In genomic region chr13:22793598-22794134, GRCh38 we compare ENCODE assay signal across 1 cellular context.
TF ChIP-seq lines count a peak whose summit lies in the region.

No MANE protein-coding gene starts in this region.

TF ChIP-seq in HepG2, 621 proteins besides CTCF, POLR2A, EP300 and RAD21 (continued from another document and continues in another):
- TF ChIP-seq ZNF407 (CRISPR knock-in tag; IDR thresholded peaks at IDR 0.05; ENCODE audit: not compliant biosample characterization) (no peak), YEATS4 (CRISPR knock-in tag; IDR thresholded peaks at IDR 0.05; ENCODE audit: borderline replicate concordance) (no peak), MEIS1 (CRISPR knock-in tag; IDR thresholded peaks at IDR 0.05; ENCODE audit: borderline replicate concordance) (no peak), ZNF546 (CRISPR knock-in tag; conservative IDR thresholded peaks at IDR 0.05) (no peak), ZSCAN21 (CRISPR knock-in tag; IDR thresholded peaks at IDR 0.05; ENCODE audit: borderline replicate concordance) (no peak), MAFK (conservative IDR thresholded peaks at IDR 0.05 in 1 of 2, IDR thresholded peaks at IDR 0.05 in 1 of 2; ENCODE audit: low read length in 2 of 2) (no peak), HIVEP1 (CRISPR knock-in tag; IDR thresholded peaks at IDR 0.05) (no peak), ATF1 (CRISPR knock-in tag; IDR thresholded peaks at IDR 0.05) (no peak), ZNF543 (CRISPR knock-in tag; IDR thresholded peaks at IDR 0.05) (no peak), ZNF841 (CRISPR knock-in tag; IDR thresholded peaks at IDR 0.05; ENCODE audit: borderline replicate concordance) (no peak), ZNF451 (CRISPR knock-in tag; IDR thresholded peaks at IDR 0.05) (no peak), ZNF382 (CRISPR knock-in tag; IDR thresholded peaks at IDR 0.05; ENCODE audit: borderline replicate concordance) (no peak), ZNF143 (CRISPR knock-in tag; IDR thresholded peaks at IDR 0.05) (no peak), ZNF782 (CRISPR knock-in tag; IDR thresholded peaks at IDR 0.05; ENCODE audit: borderline replicate concordance) (no peak), POLR2AphosphoS5 (IDR thresholded peaks at IDR 0.05; ENCODE audit: low read depth, low read length) (no peak), GATA4 (IDR thresholded peaks at IDR 0.05; ENCODE audit: borderline replicate concordance, low read depth) (peak; percentile 34; the same call in 1 of the 2 replicates), MYPOP (CRISPR knock-in tag; IDR thresholded peaks at IDR 0.05) (no peak), ZBTB2 (CRISPR knock-in tag; IDR thresholded peaks at IDR 0.05; ENCODE audit: low read depth) (no peak), SAP130 (CRISPR knock-in tag; IDR thresholded peaks at IDR 0.05; ENCODE audit: low read depth) (0 out of 2 replicates have a peak, but pooled peaks have one; percentile 43), TBP (CRISPR knock-in tag; IDR thresholded peaks at IDR 0.05) (no peak), ZNF598 (CRISPR knock-in tag; IDR thresholded peaks at IDR 0.05; ENCODE audit: borderline replicate concordance) (no peak), ELF1 (CRISPR knock-in tag; IDR thresholded peaks at IDR 0.05) (peak; percentile 27; the same call in 1 of the 2 replicates), TRAFD1 (CRISPR knock-in tag; IDR thresholded peaks at IDR 0.05; ENCODE audit: borderline replicate concordance) (no peak), CHCHD3 (CRISPR knock-in tag; IDR thresholded peaks at IDR 0.05) (no peak), SCMH1 (CRISPR knock-in tag; IDR thresholded peaks at IDR 0.05; ENCODE audit: borderline replicate concordance) (no peak), SIX1 (CRISPR knock-in tag; IDR thresholded peaks at IDR 0.05; ENCODE audit: borderline replicate concordance) (peak; percentile 65; the same call in 1 of the 2 replicates), ZNF12 (CRISPR knock-in tag; IDR thresholded peaks at IDR 0.05) (peak; percentile 60), SOX13 (IDR thresholded peaks at IDR 0.05) (peak; percentile 63; the same call in 1 of the 2 replicates), SOX13 (CRISPR knock-in tag; conservative IDR thresholded peaks at IDR 0.05 in 1 of 2, IDR thresholded peaks at IDR 0.05 in 1 of 2) (peak in 1 of 2 experiments; percentile 92; a peak in 2 of 4 replicates), ZNF775 (CRISPR knock-in tag; IDR thresholded peaks at IDR 0.05; ENCODE audit: borderline replicate concordance) (no peak), IRF2 (CRISPR knock-in tag; IDR thresholded peaks at IDR 0.05) (0 out of 2 replicates have a peak, but pooled peaks have one; percentile 12), RARG (CRISPR knock-in tag; IDR thresholded peaks at IDR 0.05; ENCODE audit: low read depth) (no peak), ZNF562 (CRISPR knock-in tag; IDR thresholded peaks at IDR 0.05; ENCODE audit: borderline replicate concordance) (no peak)
- TF ChIP-seq, protein P1, sequence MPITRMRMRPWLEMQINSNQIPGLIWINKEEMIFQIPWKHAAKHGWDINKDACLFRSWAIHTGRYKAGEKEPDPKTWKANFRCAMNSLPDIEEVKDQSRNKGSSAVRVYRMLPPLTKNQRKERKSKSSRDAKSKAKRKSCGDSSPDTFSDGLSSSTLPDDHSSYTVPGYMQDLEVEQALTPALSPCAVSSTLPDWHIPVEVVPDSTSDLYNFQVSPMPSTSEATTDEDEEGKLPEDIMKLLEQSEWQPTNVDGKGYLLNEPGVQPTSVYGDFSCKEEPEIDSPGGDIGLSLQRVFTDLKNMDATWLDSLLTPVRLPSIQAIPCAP (CRISPR knock-in tag; IDR thresholded peaks at IDR 0.05; ENCODE audit: low read depth): no peak
- TF ChIP-seq, protein P2, sequence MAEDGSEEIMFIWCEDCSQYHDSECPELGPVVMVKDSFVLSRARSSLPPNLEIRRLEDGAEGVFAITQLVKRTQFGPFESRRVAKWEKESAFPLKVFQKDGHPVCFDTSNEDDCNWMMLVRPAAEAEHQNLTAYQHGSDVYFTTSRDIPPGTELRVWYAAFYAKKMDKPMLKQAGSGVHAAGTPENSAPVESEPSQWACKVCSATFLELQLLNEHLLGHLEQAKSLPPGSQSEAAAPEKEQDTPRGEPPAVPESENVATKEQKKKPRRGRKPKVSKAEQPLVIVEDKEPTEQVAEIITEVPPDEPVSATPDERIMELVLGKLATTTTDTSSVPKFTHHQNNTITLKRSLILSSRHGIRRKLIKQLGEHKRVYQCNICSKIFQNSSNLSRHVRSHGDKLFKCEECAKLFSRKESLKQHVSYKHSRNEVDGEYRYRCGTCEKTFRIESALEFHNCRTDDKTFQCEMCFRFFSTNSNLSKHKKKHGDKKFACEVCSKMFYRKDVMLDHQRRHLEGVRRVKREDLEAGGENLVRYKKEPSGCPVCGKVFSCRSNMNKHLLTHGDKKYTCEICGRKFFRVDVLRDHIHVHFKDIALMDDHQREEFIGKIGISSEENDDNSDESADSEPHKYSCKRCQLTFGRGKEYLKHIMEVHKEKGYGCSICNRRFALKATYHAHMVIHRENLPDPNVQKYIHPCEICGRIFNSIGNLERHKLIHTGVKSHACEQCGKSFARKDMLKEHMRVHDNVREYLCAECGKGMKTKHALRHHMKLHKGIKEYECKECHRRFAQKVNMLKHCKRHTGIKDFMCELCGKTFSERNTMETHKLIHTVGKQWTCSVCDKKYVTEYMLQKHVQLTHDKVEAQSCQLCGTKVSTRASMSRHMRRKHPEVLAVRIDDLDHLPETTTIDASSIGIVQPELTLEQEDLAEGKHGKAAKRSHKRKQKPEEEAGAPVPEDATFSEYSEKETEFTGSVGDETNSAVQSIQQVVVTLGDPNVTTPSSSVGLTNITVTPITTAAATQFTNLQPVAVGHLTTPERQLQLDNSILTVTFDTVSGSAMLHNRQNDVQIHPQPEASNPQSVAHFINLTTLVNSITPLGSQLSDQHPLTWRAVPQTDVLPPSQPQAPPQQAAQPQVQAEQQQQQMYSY (CRISPR knock-in tag; IDR thresholded peaks at IDR 0.05): no peak
- TF ChIP-seq, protein P3, sequence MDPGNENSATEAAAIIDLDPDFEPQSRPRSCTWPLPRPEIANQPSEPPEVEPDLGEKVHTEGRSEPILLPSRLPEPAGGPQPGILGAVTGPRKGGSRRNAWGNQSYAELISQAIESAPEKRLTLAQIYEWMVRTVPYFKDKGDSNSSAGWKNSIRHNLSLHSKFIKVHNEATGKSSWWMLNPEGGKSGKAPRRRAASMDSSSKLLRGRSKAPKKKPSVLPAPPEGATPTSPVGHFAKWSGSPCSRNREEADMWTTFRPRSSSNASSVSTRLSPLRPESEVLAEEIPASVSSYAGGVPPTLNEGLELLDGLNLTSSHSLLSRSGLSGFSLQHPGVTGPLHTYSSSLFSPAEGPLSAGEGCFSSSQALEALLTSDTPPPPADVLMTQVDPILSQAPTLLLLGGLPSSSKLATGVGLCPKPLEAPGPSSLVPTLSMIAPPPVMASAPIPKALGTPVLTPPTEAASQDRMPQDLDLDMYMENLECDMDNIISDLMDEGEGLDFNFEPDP (CRISPR knock-in tag; conservative IDR thresholded peaks at IDR 0.05): no peak
- TF ChIP-seq, protein P4, sequence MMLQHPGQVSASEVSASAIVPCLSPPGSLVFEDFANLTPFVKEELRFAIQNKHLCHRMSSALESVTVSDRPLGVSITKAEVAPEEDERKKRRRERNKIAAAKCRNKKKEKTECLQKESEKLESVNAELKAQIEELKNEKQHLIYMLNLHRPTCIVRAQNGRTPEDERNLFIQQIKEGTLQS (CRISPR knock-in tag; IDR thresholded peaks at IDR 0.05): peak; percentile 21; the same call in 1 of the 2 replicates
- TF ChIP-seq, protein P5, sequence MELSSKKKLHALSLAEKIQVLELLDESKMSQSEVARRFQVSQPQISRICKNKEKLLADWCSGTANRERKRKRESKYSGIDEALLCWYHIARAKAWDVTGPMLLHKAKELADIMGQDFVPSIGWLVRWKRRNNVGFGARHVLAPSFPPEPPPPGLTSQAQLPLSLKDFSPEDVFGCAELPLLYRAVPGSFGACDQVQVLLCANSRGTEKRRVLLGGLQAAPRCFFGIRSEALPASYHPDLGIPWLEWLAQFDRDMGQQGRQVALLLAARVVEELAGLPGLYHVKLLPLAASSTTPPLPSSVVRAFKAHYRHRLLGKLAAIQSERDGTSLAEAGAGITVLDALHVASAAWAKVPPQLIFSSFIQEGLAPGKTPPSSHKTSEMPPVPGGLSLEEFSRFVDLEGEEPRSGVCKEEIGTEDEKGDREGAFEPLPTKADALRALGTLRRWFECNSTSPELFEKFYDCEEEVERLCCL (CRISPR knock-in tag; IDR thresholded peaks at IDR 0.05; ENCODE audit: borderline replicate concordance): no peak
- TF ChIP-seq, protein P6, sequence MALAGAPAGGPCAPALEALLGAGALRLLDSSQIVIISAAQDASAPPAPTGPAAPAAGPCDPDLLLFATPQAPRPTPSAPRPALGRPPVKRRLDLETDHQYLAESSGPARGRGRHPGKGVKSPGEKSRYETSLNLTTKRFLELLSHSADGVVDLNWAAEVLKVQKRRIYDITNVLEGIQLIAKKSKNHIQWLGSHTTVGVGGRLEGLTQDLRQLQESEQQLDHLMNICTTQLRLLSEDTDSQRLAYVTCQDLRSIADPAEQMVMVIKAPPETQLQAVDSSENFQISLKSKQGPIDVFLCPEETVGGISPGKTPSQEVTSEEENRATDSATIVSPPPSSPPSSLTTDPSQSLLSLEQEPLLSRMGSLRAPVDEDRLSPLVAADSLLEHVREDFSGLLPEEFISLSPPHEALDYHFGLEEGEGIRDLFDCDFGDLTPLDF (CRISPR knock-in tag; IDR thresholded peaks at IDR 0.05): no peak
